Comparison of ENCODE assay signal across 27 cellular contexts in genomic region chr4:138458751-138459150, GRCh38.
"Had no signal": no experiment of that assay in that cellular context is flagged by ENCODE, and none has a peak within 500 bp of the region (broad histone marks: within the 10 kb centered on the region; RNA-seq: fewer than 3 reads in every experiment).

No MANE protein-coding gene starts in this region.

- ATAC-seq: activated CD4-positive, alpha-beta T cell treated with anti-CD3 and anti-CD28 coated beads for 36 hours; activated T-helper 17 cell treated with anti-CD3 and anti-CD28 coated beads, Interleukin-2, amount 50 U/mL, for 72 hours; K562; T-cell had no signal

- H3K27ac ChIP-seq: brain microvascular endothelial cell, cardiac muscle cell, Peyer's patch, RWPE1, VCaP had no signal

- H3K36me3 ChIP-seq: brain microvascular endothelial cell, cardiac muscle cell, Peyer's patch had no signal

- DNase-seq: activated CD4-positive, alpha-beta memory T cell treated with anti-CD3 and anti-CD28 coated beads, Interleukin-2, amount 10 ng/mL, durations not matched to agents 7 days and 5 days; activated CD4-positive, alpha-beta T cell treated with anti-CD3 and anti-CD28 coated beads for 36 hours; activated CD4-positive, alpha-beta T cell treated with anti-CD3 and anti-CD28 coated beads, Interleukin-2, amount 50 U/mL, for 1 hour; activated gamma-delta T cell; activated naive CD4-positive, alpha-beta T cell treated with anti-CD3 and anti-CD28 coated beads for 36 hours; activated T-cell treated with anti-CD3 and anti-CD28 coated beads for 4 hours; activated T-cell treated with anti-CD3 and anti-CD28 coated beads, Interleukin-2, amount 50 U/mL, for 48 hours; brain microvascular endothelial cell; cerebellar nuclear complex; Karpas-422; MM.1S; NCI-H1105 treated with DMSO at 0.1 percent for 48 hours; NCI-H1436 treated with DMSO at 0.1 percent for 48 hours; NCI-H187; NCI-H2081; NCI-H446; NCI-H524; Peyer's patch; Right ventricle myocardium superior; T-cell; T-helper 2 cell; T1000 had no signal

- H3K9me3 ChIP-seq: Peyer's patch had no signal

- H3K4me3 ChIP-seq: cardiac muscle cell, K562, Peyer's patch had no signal

- H3K27me3 ChIP-seq: brain microvascular endothelial cell, cardiac muscle cell, Peyer's patch had no signal

- H3K4me1 ChIP-seq: Peyer's patch had no signal
